13 cellular contexts compared by ENCODE assay signal in genomic region chr11:110972640-110973039, GRCh38.
DNase-seq lines count a peak whose midpoint lies in the region; ATAC-seq and TF ChIP-seq lines count a peak whose summit lies in the region.
"Had no signal": no experiment of that assay in that cellular context is flagged by ENCODE, and none has a peak within 500 bp of the region (broad histone marks: within the 10 kb centered on the region; RNA-seq: fewer than 3 reads in every experiment).

No MANE protein-coding gene starts in this region.

- H3K27ac ChIP-seq in brain microvascular endothelial cell, result peak overlapping the region; percentile 66
- peak overlapping the region; percentile 67 for H3K27ac ChIP-seq in mesodermal cell (ENCODE audit: low read depth, low read length, severe bottlenecking)

- ATAC-seq in HG02973 (IDR thresholded peaks at IDR 0.05; ENCODE audit: unreplicated experiment) (no peak), HG02852 (IDR thresholded peaks at IDR 0.05; ENCODE audit: unreplicated experiment) (no peak), GM18909 (IDR thresholded peaks at IDR 0.05; ENCODE audit: poor library complexity, unreplicated experiment) (no peak)
- ATAC-seq: T-helper 17 cell had no signal

- no peak overlapping the region for H3K4me3 ChIP-seq in brain microvascular endothelial cell (ENCODE audit: low read depth, low read length)
- H3K4me3 ChIP-seq in mesodermal cell (ENCODE audit: extremely low read depth, insufficient read depth, low read length, poor library complexity, severe bottlenecking), result no peak overlapping the region

- no peak for TF ChIP-seq CTCF in AG09319 (IDR thresholded peaks at IDR 0.05; ENCODE audit: low read depth, low read length)
- no peak for TF ChIP-seq CTCF in brain microvascular endothelial cell (IDR thresholded peaks at IDR 0.05; ENCODE audit: low read depth, low read length, missing control alignments)

- H3K9me3 ChIP-seq in mesodermal cell (ENCODE audit: control insufficient read depth, low read length), result no peaks in the 10 kb centered on the region

- no peaks in the 10 kb centered on the region for H3K4me1 ChIP-seq in mesodermal cell (ENCODE audit: control insufficient read depth, insufficient read depth, low read length, poor library complexity, severe bottlenecking)

- no peaks in the 10 kb centered on the region for H3K27me3 ChIP-seq in brain microvascular endothelial cell (replicated peaks)

- WGBS in mesodermal cell (ENCODE audit: insufficient coverage in 2 of 2), 2 experiments, result 86 to 100% methylated on average over 1 to 2 of the region's 3 CpGs

- DNase-seq in AG09319 (ENCODE audit: extremely low read depth, low read depth) (peak; percentile 63), M059J (ENCODE audit: low read depth) (peak; percentile 60), brain microvascular endothelial cell (peak; percentile 75), posterior vena cava (ENCODE audit: low spot score) (no peak)
- DNase-seq: activated CD8-positive, alpha-beta memory T cell treated with anti-CD3 and anti-CD28 coated beads for 24 hours; activated naive CD8-positive, alpha-beta T cell treated with anti-CD3 and anti-CD28 coated beads, Interleukin-2, amount 10 ng/mL, durations not matched to agents 7 days and 5 days; NCI-H1048; stimulated activated CD4-positive, alpha-beta T cell treated with anti-CD3 and anti-CD28 coated beads, Interleukin-2, amount 100 ng/mL, for 24 hours; T-helper 17 cell had no signal

- intact Hi-C loops in posterior vena cava (cut with DNase I), result no loop called here

- H3K36me3 ChIP-seq in brain microvascular endothelial cell (replicated peaks) (no peaks in the 10 kb centered on the region), mesodermal cell (ENCODE audit: control insufficient read depth, insufficient read depth, low read length) (no peaks in the 10 kb centered on the region)

- in situ Hi-C loops in brain microvascular endothelial cell (cut with HindIII; ENCODE audit: low pct_ligation_motif_present, low sequenced_read_pairs), result no loop called here
